In genomic region chr7:116499168-116500070, GRCh38 we compare ENCODE assay signal across 9 cellular contexts. TPM values are rescaled to one million over a fixed set of nuclear protein-coding genes. Genes with fewer than 3 reads are reported as not detected.
DNase-seq lines count a peak whose midpoint lies in the region; ATAC-seq and TF ChIP-seq lines count a peak whose summit lies in the region.
"Had no signal": no experiment of that assay in that cellular context is flagged by ENCODE, and none has a peak within 500 bp of the region (broad histone marks: within the 10 kb centered on the region; RNA-seq: fewer than 3 reads in every experiment).

CAV2 (plus strand) TSS chr7:116499738; CDS start chr7:116499782, 44 bp downstream.

- peaks cover 0 to 22% of the 10 kb centered on the region in 2 donors for H3K4me1 ChIP-seq in left lung

- peak within 1 kb of the TSS in 48 of 59 donors; percentile 17 to 85 (median 64) for H3K27ac ChIP-seq in dorsolateral prefrontal cortex
- peak within 1 kb of the TSS; percentile 86 to 88 for H3K27ac ChIP-seq in left lung
- H3K27ac ChIP-seq: 22Rv1 had no signal

- no peaks in the 10 kb centered on the region for H3K36me3 ChIP-seq in left lung

- peak; percentile 66 for DNase-seq in DMS 273 (lab: John Stamatoyannopoulos, UW; ENCODE audit: unreplicated experiment)
- no peak for DNase-seq in DMS 273 treated with DMSO at 0.1 percent for 48 hours (lab: John Stamatoyannopoulos, UW)
- peak; percentile 83 for DNase-seq in SW480 (ENCODE audit: low spot score)
- DNase-seq in dorsolateral prefrontal cortex, result peak in 1 of 10 donors; percentile 45
- DNase-seq in left lung, result peak; percentile 59 to 91
- DNase-seq in stimulated activated CD4-positive, alpha-beta T cell treated with anti-CD3 and anti-CD28 coated beads, Interleukin-12 subunit alpha, Interleukin-12 subunit beta, amount 100 ng/mL, for 4 hours, result no peak

- peak within 1 kb of the TSS; percentile 19 for H3K27ac Mint-ChIP-seq in stimulated activated naive CD8-positive, alpha-beta T cell treated with anti-CD3 and anti-CD28 coated beads, Interleukin-15, Interleukin-2, amounts not matched to agents 100 ng/mL and 50 ng/mL, for 24 hours

- no peaks in the 10 kb centered on the region for H3K9me3 Mint-ChIP-seq in stimulated activated naive CD8-positive, alpha-beta T cell treated with anti-CD3 and anti-CD28 coated beads, Interleukin-15, Interleukin-2, amounts not matched to agents 100 ng/mL and 50 ng/mL, for 24 hours

- H3K4me3 ChIP-seq in dorsolateral prefrontal cortex, result peak within 1 kb of the TSS; percentile 45 to 84 (median 67)
- peak within 1 kb of the TSS; percentile 39 to 60 for H3K4me3 ChIP-seq in left lung

- peaks cover 67% of the 10 kb centered on the region for H3K27me3 Mint-ChIP-seq in stimulated activated naive CD8-positive, alpha-beta T cell treated with anti-CD3 and anti-CD28 coated beads, Interleukin-15, Interleukin-2, amounts not matched to agents 100 ng/mL and 50 ng/mL, for 24 hours

- peak within 1 kb of the TSS; percentile 65 for H3K4me3 Mint-ChIP-seq in stimulated activated naive CD8-positive, alpha-beta T cell treated with anti-CD3 and anti-CD28 coated beads, Interleukin-15, Interleukin-2, amounts not matched to agents 100 ng/mL and 50 ng/mL, for 24 hours

- H3K27me3 ChIP-seq in dorsolateral prefrontal cortex (peaks cover 0 to 27% (median 7%) of the 10 kb centered on the region in 45 donors), left lung (peaks cover 0 to 39% of the 10 kb centered on the region in 2 donors)

- intact Hi-C loops in dorsolateral prefrontal cortex (cut with DNase I), result loop anchor here in 1 of 2 donors (10.0 kb wide), 1 partner anchor 75 kb away; no protein-coding TSS in a partner anchor
- intact Hi-C loops in left lung (cut with DNase I), result no loop called here

- no peaks in the 10 kb centered on the region for H3K36me3 Mint-ChIP-seq in stimulated activated naive CD8-positive, alpha-beta T cell treated with anti-CD3 and anti-CD28 coated beads, Interleukin-15, Interleukin-2, amounts not matched to agents 100 ng/mL and 50 ng/mL, for 24 hours (ENCODE audit: low read depth)

- ATAC-seq in HG02798 (IDR thresholded peaks at IDR 0.05; ENCODE audit: poor library complexity, unreplicated experiment) (peak; percentile 50), left lung (peak; percentile 89)

- no peak for TF ChIP-seq CTCF in dorsolateral prefrontal cortex (IDR thresholded peaks at IDR 0.05 in 54 of 56, conservative IDR thresholded peaks at IDR 0.05 in 2 of 56; ENCODE audit: low read depth in 1 of 56, partially characterized antibody in 56 of 56)
- no peak for TF ChIP-seq CTCF in left lung (IDR thresholded peaks at IDR 0.05)

- H3K4me1 Mint-ChIP-seq in stimulated activated naive CD8-positive, alpha-beta T cell treated with anti-CD3 and anti-CD28 coated beads, Interleukin-15, Interleukin-2, amounts not matched to agents 100 ng/mL and 50 ng/mL, for 24 hours (ENCODE audit: low read depth), result peaks cover 10% of the 10 kb centered on the region

- H3K9me3 ChIP-seq in left lung, result no peaks in the 10 kb centered on the region

RNA-seq across cellular contexts. Expression of gene CAV2, which starts in this region (rescaled TPM):
- total RNA-seq in dorsolateral prefrontal cortex (10 to 100 TPM in 74 of 120 experiments, 1 to 10 TPM in 46; 5.1 to 23.4 (median 11.4) TPM), left lung (100 to 1,000 TPM; 162 to 210 TPM)

Comparison
In these comparisons a context has a peak if more than half of its experiments do, and no peak if none do; other contexts are left out.
1. RNA of gene CAV2 (total RNA-seq): 162 to 210 TPM in left lung; 5.1 to 23.4 TPM in dorsolateral prefrontal cortex; every median in the first group is over 4 times any median in the second.
2. DNase-seq: peak in DMS 273 (single experiment), SW480 (single experiment) and left lung (2 of 2); none in DMS 273 treated with DMSO at 0.1 percent for 48 hours (single experiment) and stimulated activated CD4-positive, alpha-beta T cell treated with anti-CD3 and anti-CD28 coated beads, Interleukin-12 subunit alpha, Interleukin-12 subunit beta, amount 100 ng/mL, for 4 hours (single experiment).